Comparison of ENCODE assay signal across 25 cellular contexts in genomic region chr1:20325844-20326323, GRCh38. TPM values are rescaled to one million over a fixed set of nuclear protein-coding genes. Genes with fewer than 3 reads are reported as not detected.
A peak's percentile ranks its signal among the peaks of the same experiment; 100 is the strongest.
DNase-seq lines count a peak whose midpoint lies in the region; ATAC-seq and TF ChIP-seq lines count a peak whose summit lies in the region.
"Had no signal": no experiment of that assay in that cellular context is flagged by ENCODE, and none has a peak within 500 bp of the region (broad histone marks: within the 10 kb centered on the region; RNA-seq: fewer than 3 reads in every experiment).

No MANE protein-coding gene starts in this region.

- no peak overlapping the region for H3K9ac ChIP-seq in GM23248
- H3K9ac ChIP-seq in parathyroid adenoma = no peak overlapping the region
- H3K9ac ChIP-seq: KMS-11 had no signal

- H3K4me3 ChIP-seq in GM23248 (no peak overlapping the region), hepatocyte (no peak overlapping the region), parathyroid adenoma (ENCODE audit: low read depth, low read length) (no peak overlapping the region)
- H3K4me3 ChIP-seq: ascending aorta, esophagus squamous epithelium, heart left ventricle, ovary had no signal

- ATAC-seq in SK-N-SH treated with all-trans-retinoic acid at 6 μM for 48 hours = no peak
- ATAC-seq in HG02870 (IDR thresholded peaks at IDR 0.05; ENCODE audit: unreplicated experiment) = no peak
- ATAC-seq: effector memory CD8-positive, alpha-beta T cell; stimulated activated effector memory CD8-positive, alpha-beta T cell treated with anti-CD3 and anti-CD28 coated beads, Interleukin-12 subunit alpha, Interleukin-12 subunit beta, amount 100 ng/mL, for 72 hours had no signal

- H3K27me3 ChIP-seq in GM23248 (replicated peaks; ENCODE audit: insufficient read depth) (peaks cover 15% of the 10 kb centered on the region; the same call in 1 of the 2 replicates), hepatocyte (peaks cover 19% of the 10 kb centered on the region), parathyroid adenoma (ENCODE audit: control insufficient read depth, insufficient read depth, low read length) (no peaks in the 10 kb centered on the region)
- H3K27me3 ChIP-seq: heart left ventricle, ovary had no signal

- no peaks in the 10 kb centered on the region for H4K20me1 ChIP-seq in GM23248 (ENCODE audit: insufficient read depth)
- H4K20me1 ChIP-seq in hepatocyte (ENCODE audit: insufficient read depth, poor library complexity, severe bottlenecking) = no peaks in the 10 kb centered on the region

- H3K4me2 ChIP-seq in GM23248 (ENCODE audit: unreplicated experiment) (no peak overlapping the region), hepatocyte (no peak overlapping the region), parathyroid adenoma (ENCODE audit: low read length) (no peak overlapping the region)
- H3K4me2 ChIP-seq: KMS-11 had no signal

- H3K79me2 ChIP-seq in GM23248 (ENCODE audit: insufficient read depth) (no peaks in the 10 kb centered on the region), hepatocyte (no peaks in the 10 kb centered on the region), parathyroid adenoma (no peaks in the 10 kb centered on the region)

- TF ChIP-seq CTCF in hepatocyte (IDR thresholded peaks at IDR 0.05; ENCODE audit: poor library complexity) (no peak), parathyroid adenoma (IDR thresholded peaks at IDR 0.05) (no peak)

- 4 to 6% methylated on average over 3 of the region's 3 CpGs for WGBS in GM23248 (ENCODE audit: low coverage in 1 of 2, low lambda C conversion rate in 2 of 2, missing lambda C conversion rate in 2 of 2), 2 experiments
- 64% methylated on average over 3 of the region's 3 CpGs for whole genome bisulfite sequencing in hepatocyte (ENCODE audit: low lambda C conversion rate, missing lambda C conversion rate)

- in situ Hi-C loops in GM23248 (cut with MboI) = no loop called here

- no peak overlapping the region for H3K27ac ChIP-seq in GM23248
- H3K27ac ChIP-seq in hepatocyte = peak overlapping the region; percentile 21
- peak overlapping the region; percentile 95 for H3K27ac ChIP-seq in parathyroid adenoma
- H3K27ac ChIP-seq: ascending aorta, esophagus squamous epithelium, KMS-11, ovary, RWPE1 had no signal

- DNase-seq in GM23248 (peak; percentile 22), hepatocyte (ENCODE audit: low spot score) (no peak), cortex of kidney (lab: John Stamatoyannopoulos, UW) (no peak), SW480 (ENCODE audit: low spot score) (no peak)
- DNase-seq: activated CD4-positive, alpha-beta T cell treated with anti-CD3 and anti-CD28 coated beads for 1 hour; activated naive CD4-positive, alpha-beta T cell treated with anti-CD3 and anti-CD28 coated beads, Interleukin-2, amount 50 U/mL, for 16 hours; activated T-cell treated with anti-CD3 and anti-CD28 coated beads, Interleukin-2, amount 50 U/mL, for 48 hours; DND-41; effector memory CD8-positive, alpha-beta T cell; esophagus squamous epithelium; H9; heart left ventricle; naive B cell; NCI-H2081 treated with DMSO at 0.1 percent for 48 hours; ovary had no signal

- peaks cover 17% of the 10 kb centered on the region for H3K4me1 ChIP-seq in GM23248 (ENCODE audit: insufficient read depth)
- H3K4me1 ChIP-seq in hepatocyte (ENCODE audit: insufficient read depth) = no peaks in the 10 kb centered on the region
- H3K4me1 ChIP-seq in parathyroid adenoma = peaks cover 53% of the 10 kb centered on the region
- H3K4me1 ChIP-seq: ascending aorta had no signal

- H3K9me2 ChIP-seq in GM23248 (ENCODE audit: insufficient read depth) = no peaks in the 10 kb centered on the region
- H3K9me2 ChIP-seq in hepatocyte (replicated peaks; ENCODE audit: insufficient read depth) = no peaks in the 10 kb centered on the region

- no peaks in the 10 kb centered on the region for H3K36me3 ChIP-seq in GM23248 (ENCODE audit: low read depth)
- H3K36me3 ChIP-seq in hepatocyte (replicated peaks; ENCODE audit: insufficient read depth, low read depth) = no peaks in the 10 kb centered on the region
- no peaks in the 10 kb centered on the region for H3K36me3 ChIP-seq in parathyroid adenoma (ENCODE audit: control insufficient read depth, insufficient read depth, low read length)
- H3K36me3 ChIP-seq: ascending aorta, esophagus squamous epithelium, heart left ventricle, ovary had no signal

- H3K9me3 ChIP-seq in GM23248 (ENCODE audit: low read depth) = no peaks in the 10 kb centered on the region
- H3K9me3 ChIP-seq in hepatocyte (ENCODE audit: low read depth) = no peaks in the 10 kb centered on the region
- H3K9me3 ChIP-seq in parathyroid adenoma (ENCODE audit: control insufficient read depth, low read length) = no peaks in the 10 kb centered on the region
- H3K9me3 ChIP-seq: ascending aorta, esophagus squamous epithelium, heart left ventricle, ovary had no signal

- H3F3A ChIP-seq in GM23248 (ENCODE audit: insufficient read depth) = 0 out of 2 replicates have a peak, but pooled peaks cover 5% of the 10 kb centered on the region

- no peak overlapping the region for H2AFZ ChIP-seq in GM23248
- H2AFZ ChIP-seq in hepatocyte = no peak overlapping the region
- no peak overlapping the region for H2AFZ ChIP-seq in parathyroid adenoma

TF ChIP-seq in SK-N-SH treated with all-trans-retinoic acid at 6 μM for 48 hours, 23 proteins besides CTCF, POLR2A, EP300 and RAD21:
- TF ChIP-seq SNAI2 (CRISPR knock-in tag; IDR thresholded peaks at IDR 0.05) = 0 out of 2 replicates have a peak, but pooled peaks have one; percentile 68
- peak; percentile 34 for TF ChIP-seq ISL1 (CRISPR knock-in tag; IDR thresholded peaks at IDR 0.05)
- TF ChIP-seq OSR1 (CRISPR knock-in tag; IDR thresholded peaks at IDR 0.05) = no peak
- TF ChIP-seq, protein P1, sequence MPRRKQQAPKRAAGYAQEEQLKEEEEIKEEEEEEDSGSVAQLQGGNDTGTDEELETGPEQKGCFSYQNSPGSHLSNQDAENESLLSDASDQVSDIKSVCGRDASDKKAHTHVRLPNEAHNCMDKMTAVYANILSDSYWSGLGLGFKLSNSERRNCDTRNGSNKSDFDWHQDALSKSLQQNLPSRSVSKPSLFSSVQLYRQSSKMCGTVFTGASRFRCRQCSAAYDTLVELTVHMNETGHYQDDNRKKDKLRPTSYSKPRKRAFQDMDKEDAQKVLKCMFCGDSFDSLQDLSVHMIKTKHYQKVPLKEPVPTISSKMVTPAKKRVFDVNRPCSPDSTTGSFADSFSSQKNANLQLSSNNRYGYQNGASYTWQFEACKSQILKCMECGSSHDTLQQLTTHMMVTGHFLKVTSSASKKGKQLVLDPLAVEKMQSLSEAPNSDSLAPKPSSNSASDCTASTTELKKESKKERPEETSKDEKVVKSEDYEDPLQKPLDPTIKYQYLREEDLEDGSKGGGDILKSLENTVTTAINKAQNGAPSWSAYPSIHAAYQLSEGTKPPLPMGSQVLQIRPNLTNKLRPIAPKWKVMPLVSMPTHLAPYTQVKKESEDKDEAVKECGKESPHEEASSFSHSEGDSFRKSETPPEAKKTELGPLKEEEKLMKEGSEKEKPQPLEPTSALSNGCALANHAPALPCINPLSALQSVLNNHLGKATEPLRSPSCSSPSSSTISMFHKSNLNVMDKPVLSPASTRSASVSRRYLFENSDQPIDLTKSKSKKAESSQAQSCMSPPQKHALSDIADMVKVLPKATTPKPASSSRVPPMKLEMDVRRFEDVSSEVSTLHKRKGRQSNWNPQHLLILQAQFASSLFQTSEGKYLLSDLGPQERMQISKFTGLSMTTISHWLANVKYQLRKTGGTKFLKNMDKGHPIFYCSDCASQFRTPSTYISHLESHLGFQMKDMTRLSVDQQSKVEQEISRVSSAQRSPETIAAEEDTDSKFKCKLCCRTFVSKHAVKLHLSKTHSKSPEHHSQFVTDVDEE (CRISPR knock-in tag; IDR thresholded peaks at IDR 0.05) = peak; percentile 39; the same call in 1 of the 2 replicates
- no peak for TF ChIP-seq ZFP30 (CRISPR knock-in tag; IDR thresholded peaks at IDR 0.05)
- peak; percentile 76; the same call in 1 of the 2 replicates for TF ChIP-seq TCF4 (CRISPR knock-in tag; IDR thresholded peaks at IDR 0.05; ENCODE audit: borderline replicate concordance)

RNA-seq across cellular contexts. Expression of gene VWA5B1, which starts 35.2 kb away (rescaled TPM):
- not detected in 2 replicates for total RNA-seq in GM23248 (2014; rRNA removed; shearing (Covaris generic))
- not detected in 2 replicates for polyA plus RNA-seq in GM23248 (2016; fragmentation: Nextera tagmentation; extraction: Ambion mirVana)
- total RNA-seq in hepatocyte = 0.24 and 0.33 TPM in 2 replicates
- polyA plus RNA-seq in hepatocyte = 0.35 and 1.1 TPM in 2 replicates
- total RNA-seq: activated CD8-positive, alpha-beta memory T cell treated with anti-CD3 and anti-CD28 coated beads for 36 hours; ascending aorta; esophagus squamous epithelium; H9; HT-29; mammary epithelial cell had no signal
- polyA plus RNA-seq: mammary epithelial cell, ovary had no signal
